In genomic region chr1:183635112-183635605, GRCh38 we compare ENCODE assay signal across 8 cellular contexts. TPM values are rescaled to one million over a fixed set of nuclear protein-coding genes. Genes with fewer than 3 reads are reported as not detected.
DNase-seq lines count a peak whose midpoint lies in the region; ATAC-seq, FAIRE-seq and TF ChIP-seq lines count a peak whose summit lies in the region.

No MANE protein-coding gene starts in this region.

- DNase-seq in SJCRH30 (peak in 1 of 2 experiments; percentile 47), mammary epithelial cell (no peak), kidney epithelial cell (ENCODE audit: low read depth) (no peak), GM12891 (ENCODE audit: insufficient read length, low spot score) (no peak)
- DNase-seq in stimulated activated CD4-positive, alpha-beta T cell treated with anti-CD3 and anti-CD28 coated beads, Interleukin-1b, Interleukin-23, amount 100 ng/mL, for 48 hours = peak; percentile 17

- H3K4me1 ChIP-seq in SJCRH30 (peaks cover 5% of the 10 kb centered on the region; the same call in 1 of the 2 replicates), mammary epithelial cell (ENCODE audit: insufficient read depth, low read length) (peaks cover 26% of the 10 kb centered on the region)

- 0% methylated on average over 13 of the region's 42 CpGs for WGBS in mammary epithelial cell (ENCODE audit: low coverage, missing lambda C conversion rate)

- H3K36me3 ChIP-seq in SJCRH30 (0 out of 2 replicates have a peak, but pooled peaks cover 4% of the 10 kb centered on the region), mammary epithelial cell (ENCODE audit: insufficient read depth, low read length) (peaks cover 6% of the 10 kb centered on the region), kidney epithelial cell (ENCODE audit: control insufficient read depth, insufficient read depth, low read length) (no peaks in the 10 kb centered on the region)

- peak overlapping the region; percentile 99 for H2AFZ ChIP-seq in mammary epithelial cell (ENCODE audit: low read depth, low read length)

- dilution Hi-C loops in mammary epithelial cell (cut with HindIII; ENCODE audit: low sequenced_read_pairs) = no loop called here

- TF ChIP-seq POLR2A in GM12891 (IDR thresholded peaks at IDR 0.05; ENCODE audit: low read depth, low read length) = no peak

- peak overlapping the region; percentile 13; the same call in 1 of the 2 replicates for H3K27ac ChIP-seq in SJCRH30
- peak overlapping the region; percentile 82 for H3K27ac ChIP-seq in mammary epithelial cell (ENCODE audit: insufficient read depth, low read depth, low read length)

- peak overlapping the region; percentile 78 for H3K9ac ChIP-seq in mammary epithelial cell (ENCODE audit: insufficient read depth, low read length)

- ATAC-seq in GM18502 (IDR thresholded peaks at IDR 0.05; ENCODE audit: poor library complexity, unreplicated experiment) (peak; percentile 19), HG02870 (IDR thresholded peaks at IDR 0.05; ENCODE audit: unreplicated experiment) (peak; percentile 7), HG03521 (IDR thresholded peaks at IDR 0.05; ENCODE audit: unreplicated experiment) (no peak)

- H3K9me3 ChIP-seq in SJCRH30 (replicated peaks) = no peaks in the 10 kb centered on the region
- H3K9me3 ChIP-seq in mammary epithelial cell (replicated peaks; ENCODE audit: insufficient read depth, low read length) = no peaks in the 10 kb centered on the region

- no TSS peak for BruUV-seq in mammary epithelial cell (replicated peaks; lab: Mats Ljungman, UMichigan)

- no peaks in the 10 kb centered on the region for H4K20me1 ChIP-seq in mammary epithelial cell (ENCODE audit: insufficient read depth, low read length)

- FAIRE-seq in GM12891 (lab: Jason Lieb, UNC) = no peak

- in situ Hi-C loops in mammary epithelial cell (cut with MboI; ENCODE audit: low sequenced_read_pairs in 2 of 2) = no loop called here

- H3K79me2 ChIP-seq in mammary epithelial cell (ENCODE audit: insufficient read depth, low read length) = peaks cover 52% of the 10 kb centered on the region

- H3K4me3 ChIP-seq in SJCRH30 = peak overlapping the region; percentile 64
- peak overlapping the region; percentile 85 to 95 (median 90) for H3K4me3 ChIP-seq in mammary epithelial cell (replicated peaks in 1 of 3; ENCODE audit: insufficient read depth in 1 of 3, low read depth in 2 of 3, low read length in 3 of 3)
- H3K4me3 ChIP-seq in kidney epithelial cell (ENCODE audit: low read depth, low read length) = peak overlapping the region; percentile 69

- H3K27me3 ChIP-seq in SJCRH30 (no peaks in the 10 kb centered on the region), mammary epithelial cell (ENCODE audit: insufficient read depth, low read length) (no peaks in the 10 kb centered on the region), kidney epithelial cell (ENCODE audit: control insufficient read depth, insufficient read depth, low read length) (no peaks in the 10 kb centered on the region)

- intact Hi-C loops in mammary epithelial cell (cut with micrococcal nuclease) = loop anchor here (1.0 to 10.0 kb wide), 3 partner anchors 50 to 610 kb away; partner anchors contain the start of gene LAMC1

- H3K4me2 ChIP-seq in mammary epithelial cell (ENCODE audit: insufficient read depth, low read depth, low read length) = peak overlapping the region; percentile 83

- TF ChIP-seq CTCF in mammary epithelial cell (conservative IDR thresholded peaks at IDR 0.05 in 1 of 2, IDR thresholded peaks at IDR 0.05 in 1 of 2; ENCODE audit: extremely low read depth in 1 of 2, insufficient read depth in 1 of 2, low read depth in 1 of 2, low read length in 2 of 2) = no peak
- TF ChIP-seq CTCF in kidney epithelial cell (IDR thresholded peaks at IDR 0.05; ENCODE audit: insufficient read depth, low read length, poor library complexity, severe bottlenecking) = no peak

- CTCF ChIA-PET in mammary epithelial cell (lab: Charles Lee; ENCODE audit: low non-redundant PET) = interaction anchor here (0.6 kb wide), 1 partner anchor 310 kb away, joined by 4 read pairs; no protein-coding TSS in a partner anchor

TF ChIP-seq in GM12891, 5 proteins besides CTCF, POLR2A, EP300 and RAD21:
- TF ChIP-seq POU2F2 (IDR thresholded peaks at IDR 0.05; ENCODE audit: low read depth, low read length) (no peak), POLR2AphosphoS5 (IDR thresholded peaks at IDR 0.05; ENCODE audit: low read depth, low read length) (no peak), PAX5 (IDR thresholded peaks at IDR 0.05; ENCODE audit: insufficient read depth, low read length, severe bottlenecking) (no peak), SPI1 (IDR thresholded peaks at IDR 0.05; ENCODE audit: low read depth, low read length) (no peak), TAF1 (IDR thresholded peaks at IDR 0.05; ENCODE audit: low read depth, low read length) (no peak)
TF ChIP-seq in GM12891: peak in this region for 0.

RNA-seq across cellular contexts. Expression of gene ARPC5, which starts 0.4 kb away (rescaled TPM):
- 67.7 and 68.8 TPM in 2 replicates for total RNA-seq in SJCRH30 (2014; rRNA removed; shearing (Covaris generic))
- 100 to 1,000 TPM; 162 to 186 TPM for total RNA-seq in mammary epithelial cell
- polyA plus RNA-seq in mammary epithelial cell = 125 TPM
- 125 TPM for polyA minus RNA-seq in mammary epithelial cell
- total RNA-seq in kidney epithelial cell = 140 and 163 TPM in 2 replicates
- polyA plus RNA-seq in GM12891 (2012; ENCODE audit: low read depth, missing spikeins) = 240 TPM

RNA-seq across cellular contexts. Expression of gene APOBEC4, which starts 18.0 kb away (rescaled TPM):
- total RNA-seq in SJCRH30 (2014; rRNA removed; shearing (Covaris generic)) = not detected in 2 replicates
- total RNA-seq in mammary epithelial cell (not detected), kidney epithelial cell (not detected in 2 replicates)
- not detected for polyA plus RNA-seq in mammary epithelial cell
- polyA minus RNA-seq in mammary epithelial cell = not detected
- polyA plus RNA-seq in GM12891 (2012; ENCODE audit: low read depth, missing spikeins) = 0.04 TPM

RNA-seq across cellular contexts. Expression of gene NCF2, which starts 44.9 kb away (rescaled TPM):
- total RNA-seq in SJCRH30 (2014; rRNA removed; shearing (Covaris generic)) = 0.25 and 0.55 TPM in 2 replicates
- total RNA-seq in mammary epithelial cell = 1 to 10 TPM in 1 of 2 donors, under 1 TPM in 1; under 0.01 to 8.5 TPM
- 3.4 TPM for polyA plus RNA-seq in mammary epithelial cell
- not detected for polyA minus RNA-seq in mammary epithelial cell
- total RNA-seq in kidney epithelial cell = 62.5 and 86.1 TPM in 2 replicates
- polyA plus RNA-seq in GM12891 (2012; ENCODE audit: low read depth, missing spikeins) = 44.5 TPM
